20 cellular contexts compared by ENCODE assay signal in the genomic region with DNA sequence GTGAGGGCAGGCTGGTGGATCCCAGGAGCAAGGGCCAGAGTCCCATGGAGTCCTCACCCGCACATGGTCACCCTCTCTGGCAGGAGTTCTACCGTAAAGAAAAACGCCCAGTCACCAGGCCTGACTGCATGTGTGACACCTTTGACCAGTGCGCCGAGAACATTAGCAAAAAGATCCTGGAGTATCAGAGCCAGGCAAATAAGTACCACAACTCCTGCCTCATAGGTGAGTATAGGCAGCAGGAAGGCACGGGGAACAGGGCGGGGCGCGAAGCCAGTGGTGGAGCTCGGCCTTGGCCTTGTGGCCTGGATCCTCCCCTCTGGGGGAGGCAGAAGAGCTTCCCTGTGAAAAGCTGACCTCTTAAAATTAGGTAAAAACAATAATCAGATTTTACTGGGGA. TPM values are rescaled to one million over a fixed set of nuclear protein-coding genes. Genes with fewer than 3 reads are reported as not detected.
DNase-seq lines count a peak whose midpoint lies in the region; ATAC-seq, FAIRE-seq and TF ChIP-seq lines count a peak whose summit lies in the region.
"Had no signal": no experiment of that assay in that cellular context is flagged by ENCODE, and none has a peak within 500 bp of the region (broad histone marks: within the 10 kb centered on the region; RNA-seq: fewer than 3 reads in every experiment).

No MANE protein-coding gene starts in this region.

- no peak overlapping the region for H3K4me3 Mint-ChIP-seq in activated CD4-positive, alpha-beta memory T cell treated with anti-CD3 and anti-CD28 coated beads for 36 hours
- H3K4me3 Mint-ChIP-seq: CD14-positive monocyte; T-helper 1 cell treated with Interleukin-12 subunit alpha and Interleukin-12 subunit beta and Interleukin-4 antibody, amounts not matched to agents 30 μg/mL and 1 μg/mL, for 36 hours had no signal

- H3K27me3 ChIP-seq in HepG2 (ENCODE audit: control insufficient read depth in 1 of 2, insufficient read depth in 2 of 2, low read length in 2 of 2) = no peaks in the 10 kb centered on the region; a peak in 1 of 5 replicates
- H3K27me3 ChIP-seq in right lobe of liver = no peaks in the 10 kb centered on the region
- no peaks in the 10 kb centered on the region for H3K27me3 ChIP-seq in WERI-Rb-1 (ENCODE audit: insufficient read depth, low read depth, severe bottlenecking)

- H3K4me1 ChIP-seq in HepG2 (ENCODE audit: insufficient read depth, low read length) (peaks cover 49% of the 10 kb centered on the region), right lobe of liver (no peaks in the 10 kb centered on the region)

- TF ChIP-seq CTCF in HepG2 (CRISPR knock-in tag; IDR thresholded peaks at IDR 0.05) (no peak), right lobe of liver (IDR thresholded peaks at IDR 0.05) (no peak), WERI-Rb-1 (IDR thresholded peaks at IDR 0.05; ENCODE audit: low read depth, low read length) (no peak)

- TF ChIP-seq POLR2A in HepG2 (IDR thresholded peaks at IDR 0.05; ENCODE audit: insufficient read depth in 1 of 2, low read depth in 2 of 2, low read length in 2 of 2) = no peak
- TF ChIP-seq POLR2A in right lobe of liver (IDR thresholded peaks at IDR 0.05) = no peak

- H3K4me1 Mint-ChIP-seq in activated CD4-positive, alpha-beta memory T cell treated with anti-CD3 and anti-CD28 coated beads for 36 hours (ENCODE audit: low read depth) = peaks cover 4% of the 10 kb centered on the region

- TF ChIP-seq EP300 in HepG2 (IDR thresholded peaks at IDR 0.05; ENCODE audit: low read depth in 2 of 2, low read length in 2 of 2) (no peak), HepG2 (CRISPR knock-in tag; IDR thresholded peaks at IDR 0.05; ENCODE audit: borderline replicate concordance) (no peak)

- peaks cover 6% of the 10 kb centered on the region for H3K9me3 Mint-ChIP-seq in activated CD4-positive, alpha-beta memory T cell treated with anti-CD3 and anti-CD28 coated beads for 36 hours

- H3K4me3 ChIP-seq in HepG2 (replicated peaks in 1 of 3; ENCODE audit: insufficient read depth in 1 of 3, low read depth in 2 of 3, low read length in 3 of 3) (no peak overlapping the region; a peak in 1 of 6 replicates), right lobe of liver (no peak overlapping the region), WERI-Rb-1 (ENCODE audit: low read depth, low read length) (no peak overlapping the region)

- H3K36me3 Mint-ChIP-seq in activated CD4-positive, alpha-beta memory T cell treated with anti-CD3 and anti-CD28 coated beads for 36 hours = peaks cover 18% of the 10 kb centered on the region

- no peak overlapping the region for H3K27ac ChIP-seq in HepG2 (ENCODE audit: extremely low read length, insufficient read depth, low read length)
- no peak overlapping the region for H3K27ac ChIP-seq in right lobe of liver
- H3K27ac ChIP-seq in WERI-Rb-1 = peak overlapping the region; percentile 68

- H3K4me2 ChIP-seq in HepG2 (ENCODE audit: low read depth, low read length) = 0 out of 2 replicates have a peak overlapping the region, but pooled peaks have one; percentile 39

- H3K27ac Mint-ChIP-seq in activated CD4-positive, alpha-beta memory T cell treated with anti-CD3 and anti-CD28 coated beads for 36 hours = no peak overlapping the region
- H3K27ac Mint-ChIP-seq: T-helper 1 cell treated with Interleukin-12 subunit alpha and Interleukin-12 subunit beta and Interleukin-4 antibody, amounts not matched to agents 30 μg/mL and 1 μg/mL, for 36 hours had no signal

- no peak overlapping the region for H3K9ac ChIP-seq in HepG2 (ENCODE audit: insufficient read depth, low read depth, low read length)

- WGBS in HepG2 (ENCODE audit: low lambda C conversion rate) = 39% methylated on average over 9 of the region's 10 CpGs
- 80% methylated on average over 10 of the region's 10 CpGs for WGBS in right lobe of liver (ENCODE audit: insufficient coverage, low coverage, low lambda C conversion rate, missing lambda C conversion rate)

- H3K36me3 ChIP-seq in HepG2 (replicated peaks in 1 of 2; ENCODE audit: control insufficient read depth in 1 of 2, insufficient read depth in 2 of 2, low read length in 2 of 2) = no peaks in the 10 kb centered on the region; a peak in 1 of 5 replicates
- H3K36me3 ChIP-seq in right lobe of liver = no peaks in the 10 kb centered on the region
- peaks cover 38% of the 10 kb centered on the region for H3K36me3 ChIP-seq in WERI-Rb-1

- BruUV-seq in HepG2 (replicated peaks; lab: Mats Ljungman, UMichigan) = no TSS peak

- in situ Hi-C loops in HepG2 (cut with HindIII; ENCODE audit: extremely low pct_ligation_motif_present, low pct_unique_long_range_greater_than_20kb) = no loop called here

- no peaks in the 10 kb centered on the region for H3K27me3 Mint-ChIP-seq in activated CD4-positive, alpha-beta memory T cell treated with anti-CD3 and anti-CD28 coated beads for 36 hours

- intact Hi-C loops in HepG2 (cut with micrococcal nuclease; ENCODE audit: unreplicated experiment) (no loop called here), right lobe of liver (cut with DNase I) (no loop called here)
- intact Hi-C loops in activated CD4-positive, alpha-beta memory T cell treated with anti-CD3 and anti-CD28 coated beads for 36 hours (cut with micrococcal nuclease) = no loop called here

- H3K9me3 ChIP-seq in HepG2 (ENCODE audit: low read length) = peaks cover 6% of the 10 kb centered on the region; the same call in 1 of the 2 replicates
- H3K9me3 ChIP-seq in right lobe of liver = no peaks in the 10 kb centered on the region
- peaks cover 25% of the 10 kb centered on the region for H3K9me3 ChIP-seq in WERI-Rb-1 (ENCODE audit: severe bottlenecking)

- no peak overlapping the region for H2AFZ ChIP-seq in HepG2 (ENCODE audit: low read length)

- ATAC-seq in HepG2 (peak; percentile 72), right lobe of liver (no peak), GM21367 (IDR thresholded peaks at IDR 0.05; ENCODE audit: unreplicated experiment) (no peak), HG02588 (IDR thresholded peaks at IDR 0.05; ENCODE audit: unreplicated experiment) (no peak)

- DNase-seq in HepG2 (ENCODE audit: low spot score) (no peak), right lobe of liver (no peak), WERI-Rb-1 (no peak), islet precursor cell (peak; percentile 40)
- DNase-seq in activated CD4-positive, alpha-beta memory T cell treated with anti-CD3 and anti-CD28 coated beads for 36 hours = no peak
- DNase-seq: DMS79, GOT3, HCEC 1CT, MM.1S, NCI-H1694, NCI-H2081, NCI-H446, NCI-H526, SHP77 had no signal

- no peaks in the 10 kb centered on the region for H4K20me1 ChIP-seq in HepG2 (ENCODE audit: insufficient read depth, low read length)

- POLR2A ChIA-PET in HepG2 (lab: Yijun Ruan, JAX) = no interaction called here
- POLR2A ChIA-PET in activated CD4-positive, alpha-beta memory T cell treated with anti-CD3 and anti-CD28 coated beads for 36 hours (lab: Charles Lee) = no interaction called here

- FAIRE-seq in HepG2 (lab: Jason Lieb, UNC) = no peak
- FAIRE-seq: A204.1 had no signal

- TF ChIP-seq RAD21 in HepG2 (CRISPR knock-in tag; IDR thresholded peaks at IDR 0.05) = no peak

- CTCF ChIA-PET in HepG2 (lab: Yijun Ruan, JAX; ENCODE audit: low intra/inter-chr PET ratio, low total read pairs) = no interaction called here
- CTCF ChIA-PET in activated CD4-positive, alpha-beta memory T cell treated with anti-CD3 and anti-CD28 coated beads for 36 hours (lab: Charles Lee) = no interaction called here

- H3K79me2 ChIP-seq in HepG2 (ENCODE audit: insufficient read depth, low read length) = no peaks in the 10 kb centered on the region

RNA-seq across cellular contexts. Expression of gene TDRD7, which starts 45.4 kb away (rescaled TPM):
- total RNA-seq in HepG2 (2016; rRNA removed; fragmentation: Illumina TruSeq; extraction: Trizol) = 15.5 and 21.7 TPM in 2 replicates
- total RNA-seq in HepG2 (2016; cell fraction: cytosol; rRNA removed; fragmentation: Illumina TruSeq; extraction: Trizol; ENCODE audit: low read depth) = 1.6 and 2.6 TPM in 2 replicates
- 15.0 and 22.9 TPM in 2 replicates for total RNA-seq in HepG2 (2016; cell fraction: insoluble cytoplasmic fraction; rRNA removed; fragmentation: Illumina TruSeq; extraction: Trizol)
- 5.1 and 6.1 TPM in 2 replicates for total RNA-seq in HepG2 (2016; cell fraction: membrane; rRNA removed; fragmentation: Illumina TruSeq; extraction: Trizol)
- total RNA-seq in HepG2 (2016; cell fraction: nucleus; rRNA removed; fragmentation: Illumina TruSeq; extraction: Trizol) = 15.3 and 16.3 TPM in 2 replicates
- polyA plus RNA-seq in HepG2 (2011; rRNA removed) = 9.8 and 10.3 TPM in 2 replicates
- 4.9 and 7.9 TPM in 2 replicates for polyA plus RNA-seq in HepG2 (2011; cell fraction: cytosol; rRNA removed)
- 8.9 and 10.2 TPM in 2 replicates for polyA plus RNA-seq in HepG2 (2011; cell fraction: nucleus; rRNA removed)
- 11.0 and 11.8 TPM in 2 replicates for polyA plus RNA-seq in HepG2 (2012)
- polyA plus RNA-seq in HepG2 (2016; cell fraction: cytosol; fragmentation: Illumina TruSeq; extraction: Trizol; ENCODE audit: low read depth) = 0.72 and 0.84 TPM in 2 replicates
- polyA plus RNA-seq in HepG2 (2016; cell fraction: insoluble cytoplasmic fraction; fragmentation: Illumina TruSeq; extraction: Trizol; ENCODE audit: low read depth) = 15.1 and 16.3 TPM in 2 replicates
- polyA plus RNA-seq in HepG2 (2016; cell fraction: membrane; fragmentation: Illumina TruSeq; extraction: Trizol; ENCODE audit: low read depth) = 1.6 and 1.8 TPM in 2 replicates
- polyA plus RNA-seq in HepG2 (2016; cell fraction: nucleus; fragmentation: Illumina TruSeq; extraction: Trizol; ENCODE audit: insufficient read depth, low read depth) = 15.5 and 20.4 TPM in 2 replicates
- 0.87 and 4.8 TPM in 2 replicates for polyA minus RNA-seq in HepG2 (2011; rRNA and poly(A)+ RNA removed; ENCODE audit: low replicate concordance)
- polyA minus RNA-seq in HepG2 (2011; cell fraction: cytosol; rRNA and poly(A)+ RNA removed) = 8.4 TPM in 2 replicates
- 22.1 and 28.2 TPM in 2 replicates for polyA minus RNA-seq in HepG2 (2011; cell fraction: nucleus; rRNA and poly(A)+ RNA removed)
- total RNA-seq in right lobe of liver = 1 to 10 TPM; 4.2 to 8.7 (median 6.8) TPM
- total RNA-seq in activated CD4-positive, alpha-beta memory T cell treated with anti-CD3 and anti-CD28 coated beads for 36 hours = 10 to 100 TPM; 12.3 to 12.5 TPM

RNA-seq across cellular contexts. Expression of gene CCDC180, which starts 59.0 kb away (rescaled TPM):
- total RNA-seq in HepG2 (2016; rRNA removed; fragmentation: Illumina TruSeq; extraction: Trizol) (1.5 and 2.5 TPM in 2 replicates), right lobe of liver (1 to 10 TPM in 3 of 6 experiments, under 1 TPM in 3; 0.31 to 1.5 (median 1.0) TPM)
- 7.5 and 9.6 TPM in 2 replicates for total RNA-seq in HepG2 (2016; cell fraction: cytosol; rRNA removed; fragmentation: Illumina TruSeq; extraction: Trizol; ENCODE audit: low read depth)
- total RNA-seq in HepG2 (2016; cell fraction: insoluble cytoplasmic fraction; rRNA removed; fragmentation: Illumina TruSeq; extraction: Trizol) = 0.43 and 1.6 TPM in 2 replicates
- total RNA-seq in HepG2 (2016; cell fraction: membrane; rRNA removed; fragmentation: Illumina TruSeq; extraction: Trizol) = 2.1 and 2.3 TPM in 2 replicates
- 2.6 and 4.0 TPM in 2 replicates for total RNA-seq in HepG2 (2016; cell fraction: nucleus; rRNA removed; fragmentation: Illumina TruSeq; extraction: Trizol)
- polyA plus RNA-seq in HepG2 (2011; rRNA removed) = 1.7 and 2.2 TPM in 2 replicates
- 0.23 and 0.51 TPM in 2 replicates for polyA plus RNA-seq in HepG2 (2011; cell fraction: cytosol; rRNA removed)
- polyA plus RNA-seq in HepG2 (2011; cell fraction: nucleus; rRNA removed) = 5.7 and 6.8 TPM in 2 replicates
- polyA plus RNA-seq in HepG2 (2012) = 3.1 and 4.3 TPM in 2 replicates
- 0.29 and 0.64 TPM in 2 replicates for polyA plus RNA-seq in HepG2 (2016; cell fraction: cytosol; fragmentation: Illumina TruSeq; extraction: Trizol; ENCODE audit: low read depth)
- polyA plus RNA-seq in HepG2 (2016; cell fraction: insoluble cytoplasmic fraction; fragmentation: Illumina TruSeq; extraction: Trizol; ENCODE audit: low read depth) = 0.76 and 1.0 TPM in 2 replicates
- 0.94 and 1.2 TPM in 2 replicates for polyA plus RNA-seq in HepG2 (2016; cell fraction: membrane; fragmentation: Illumina TruSeq; extraction: Trizol; ENCODE audit: low read depth)
- 7.2 and 9.1 TPM in 2 replicates for polyA plus RNA-seq in HepG2 (2016; cell fraction: nucleus; fragmentation: Illumina TruSeq; extraction: Trizol; ENCODE audit: insufficient read depth, low read depth)
- polyA minus RNA-seq in HepG2 (2011; rRNA and poly(A)+ RNA removed; ENCODE audit: low replicate concordance) = 1.7 and 4.3 TPM in 2 replicates
- polyA minus RNA-seq in HepG2 (2011; cell fraction: cytosol; rRNA and poly(A)+ RNA removed) = 1.9 TPM in 1 of 2 replicates, not detected in the other
- 8.9 and 9.3 TPM in 2 replicates for polyA minus RNA-seq in HepG2 (2011; cell fraction: nucleus; rRNA and poly(A)+ RNA removed)
- 1 to 10 TPM; 1.1 to 2.3 TPM for total RNA-seq in activated CD4-positive, alpha-beta memory T cell treated with anti-CD3 and anti-CD28 coated beads for 36 hours
- total RNA-seq: LHCN-M2 had no signal
